ENCODE assay signal across 1 cellular context in the genomic region with DNA sequence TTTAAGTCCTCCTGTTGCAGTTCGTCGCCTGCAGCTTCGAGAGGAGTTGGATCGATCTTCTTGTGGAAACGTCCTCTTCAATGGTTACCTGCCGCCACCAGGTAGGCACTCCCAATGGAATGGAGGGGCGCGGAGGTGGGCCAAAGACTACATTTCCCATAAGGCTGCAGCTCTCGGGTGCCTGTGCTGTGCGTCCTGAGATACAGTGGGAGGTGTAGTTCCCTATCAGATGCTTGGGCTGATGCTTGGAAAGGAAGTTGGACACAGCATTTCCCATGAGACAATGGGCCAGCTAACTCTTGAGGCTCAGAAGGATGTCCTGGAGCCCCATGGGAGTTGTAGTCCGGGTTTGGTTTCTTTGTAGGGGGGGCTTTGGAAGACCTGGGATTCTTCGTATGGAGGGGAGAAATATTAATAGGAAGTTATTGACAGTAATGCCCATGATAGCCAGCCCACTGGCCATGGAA.
A peak's percentile ranks its signal among the peaks of the same experiment; 100 is the strongest.
TF ChIP-seq lines count a peak whose summit lies in the region.

No MANE protein-coding gene starts in this region.

TF ChIP-seq in K562, 482 proteins besides CTCF, POLR2A, EP300 and RAD21 (continued from another document and continues in another):
- TF ChIP-seq, protein P1, sequence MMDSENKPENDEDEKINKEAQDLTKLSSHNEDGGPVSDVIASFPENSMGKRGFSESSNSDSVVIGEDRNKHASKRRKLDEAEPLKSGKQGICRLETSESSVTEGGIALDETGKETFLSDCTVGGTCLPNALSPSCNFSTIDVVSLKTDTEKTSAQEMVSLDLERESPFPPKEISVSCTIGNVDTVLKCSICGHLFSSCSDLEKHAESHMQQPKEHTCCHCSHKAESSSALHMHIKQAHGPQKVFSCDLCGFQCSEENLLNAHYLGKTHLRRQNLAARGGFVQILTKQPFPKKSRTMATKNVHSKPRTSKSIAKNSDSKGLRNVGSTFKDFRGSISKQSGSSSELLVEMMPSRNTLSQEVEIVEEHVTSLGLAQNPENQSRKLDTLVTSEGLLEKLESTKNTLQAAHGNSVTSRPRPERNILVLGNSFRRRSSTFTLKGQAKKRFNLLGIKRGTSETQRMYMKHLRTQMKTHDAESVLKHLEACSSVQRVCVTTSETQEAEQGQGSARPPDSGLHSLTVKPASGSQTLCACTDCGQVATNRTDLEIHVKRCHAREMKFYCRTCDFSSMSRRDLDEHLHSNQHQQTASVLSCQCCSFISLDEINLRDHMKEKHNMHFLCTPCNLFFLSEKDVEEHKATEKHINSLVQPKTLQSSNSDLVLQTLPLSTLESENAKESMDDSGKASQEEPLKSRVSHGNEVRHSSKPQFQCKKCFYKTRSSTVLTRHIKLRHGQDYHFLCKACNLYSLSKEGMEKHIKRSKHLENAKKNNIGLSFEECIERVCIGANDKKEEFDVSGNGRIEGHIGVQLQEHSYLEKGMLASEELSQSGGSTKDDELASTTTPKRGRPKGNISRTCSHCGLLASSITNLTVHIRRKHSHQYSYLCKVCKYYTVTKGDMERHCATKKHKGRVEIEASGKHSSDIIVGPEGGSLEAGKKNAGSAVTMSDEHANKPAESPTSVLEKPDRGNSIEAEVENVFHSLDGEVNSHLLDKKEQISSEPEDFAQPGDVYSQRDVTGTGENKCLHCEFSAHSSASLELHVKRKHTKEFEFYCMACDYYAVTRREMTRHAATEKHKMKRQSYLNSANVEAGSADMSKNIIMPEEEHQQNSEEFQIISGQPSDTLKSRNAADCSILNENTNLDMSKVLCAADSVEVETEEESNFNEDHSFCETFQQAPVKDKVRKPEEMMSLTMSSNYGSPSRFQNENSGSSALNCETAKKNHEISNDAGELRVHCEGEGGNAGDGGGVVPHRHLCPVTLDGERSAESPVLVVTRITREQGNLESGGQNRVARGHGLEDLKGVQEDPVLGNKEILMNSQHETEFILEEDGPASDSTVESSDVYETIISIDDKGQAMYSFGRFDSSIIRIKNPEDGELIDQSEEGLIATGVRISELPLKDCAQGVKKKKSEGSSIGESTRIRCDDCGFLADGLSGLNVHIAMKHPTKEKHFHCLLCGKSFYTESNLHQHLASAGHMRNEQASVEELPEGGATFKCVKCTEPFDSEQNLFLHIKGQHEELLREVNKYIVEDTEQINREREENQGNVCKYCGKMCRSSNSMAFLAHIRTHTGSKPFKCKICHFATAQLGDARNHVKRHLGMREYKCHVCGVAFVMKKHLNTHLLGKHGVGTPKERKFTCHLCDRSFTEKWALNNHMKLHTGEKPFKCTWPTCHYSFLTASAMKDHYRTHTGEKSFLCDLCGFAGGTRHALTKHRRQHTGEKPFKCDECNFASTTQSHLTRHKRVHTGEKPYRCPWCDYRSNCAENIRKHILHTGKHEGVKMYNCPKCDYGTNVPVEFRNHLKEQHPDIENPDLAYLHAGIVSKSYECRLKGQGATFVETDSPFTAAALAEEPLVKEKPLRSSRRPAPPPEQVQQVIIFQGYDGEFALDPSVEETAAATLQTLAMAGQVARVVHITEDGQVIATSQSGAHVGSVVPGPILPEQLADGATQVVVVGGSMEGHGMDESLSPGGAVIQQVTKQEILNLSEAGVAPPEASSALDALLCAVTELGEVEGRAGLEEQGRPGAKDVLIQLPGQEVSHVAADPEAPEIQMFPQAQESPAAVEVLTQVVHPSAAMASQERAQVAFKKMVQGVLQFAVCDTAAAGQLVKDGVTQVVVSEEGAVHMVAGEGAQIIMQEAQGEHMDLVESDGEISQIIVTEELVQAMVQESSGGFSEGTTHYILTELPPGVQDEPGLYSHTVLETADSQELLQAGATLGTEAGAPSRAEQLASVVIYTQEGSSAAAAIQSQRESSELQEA (IDR thresholded peaks at IDR 0.05; ENCODE audit: low read depth): no peak
- TF ChIP-seq CHD2 (IDR thresholded peaks at IDR 0.05; ENCODE audit: low read depth, low read length): peak; percentile 58; the same call in 1 of the 2 replicates
- no peak for TF ChIP-seq ZNF780A (CRISPR knock-in tag; IDR thresholded peaks at IDR 0.05)
- TF ChIP-seq ZNF444 (CRISPR knock-in tag; IDR thresholded peaks at IDR 0.05): no peak
- no peak for TF ChIP-seq RBM14 (IDR thresholded peaks at IDR 0.05; ENCODE audit: borderline replicate concordance, insufficient read depth, low read depth, low read length)
- TF ChIP-seq, protein P2, sequence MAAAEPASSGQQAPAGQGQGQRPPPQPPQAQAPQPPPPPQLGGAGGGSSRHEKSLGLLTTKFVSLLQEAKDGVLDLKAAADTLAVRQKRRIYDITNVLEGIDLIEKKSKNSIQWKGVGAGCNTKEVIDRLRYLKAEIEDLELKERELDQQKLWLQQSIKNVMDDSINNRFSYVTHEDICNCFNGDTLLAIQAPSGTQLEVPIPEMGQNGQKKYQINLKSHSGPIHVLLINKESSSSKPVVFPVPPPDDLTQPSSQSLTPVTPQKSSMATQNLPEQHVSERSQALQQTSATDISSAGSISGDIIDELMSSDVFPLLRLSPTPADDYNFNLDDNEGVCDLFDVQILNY (CRISPR knock-in tag; IDR thresholded peaks at IDR 0.05): no peak
- no peak for TF ChIP-seq ZBTB1 (CRISPR knock-in tag; IDR thresholded peaks at IDR 0.05; ENCODE audit: borderline replicate concordance, low read depth)
- TF ChIP-seq NCOA2 (IDR thresholded peaks at IDR 0.05; ENCODE audit: partially characterized antibody in 2 of 2): no peak
- no peak for TF ChIP-seq MYBL2 (IDR thresholded peaks at IDR 0.05; ENCODE audit: low read depth)
- no peak for TF ChIP-seq MYBL2 (CRISPR knock-in tag; IDR thresholded peaks at IDR 0.05; ENCODE audit: borderline replicate concordance)
- no peak for TF ChIP-seq NFE2L1 (tag; IDR thresholded peaks at IDR 0.05; ENCODE audit: borderline replicate concordance, low read depth)
- TF ChIP-seq, protein P3, sequence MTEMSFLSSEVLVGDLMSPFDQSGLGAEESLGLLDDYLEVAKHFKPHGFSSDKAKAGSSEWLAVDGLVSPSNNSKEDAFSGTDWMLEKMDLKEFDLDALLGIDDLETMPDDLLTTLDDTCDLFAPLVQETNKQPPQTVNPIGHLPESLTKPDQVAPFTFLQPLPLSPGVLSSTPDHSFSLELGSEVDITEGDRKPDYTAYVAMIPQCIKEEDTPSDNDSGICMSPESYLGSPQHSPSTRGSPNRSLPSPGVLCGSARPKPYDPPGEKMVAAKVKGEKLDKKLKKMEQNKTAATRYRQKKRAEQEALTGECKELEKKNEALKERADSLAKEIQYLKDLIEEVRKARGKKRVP (CRISPR knock-in tag; IDR thresholded peaks at IDR 0.05): no peak
- 0 out of 2 replicates have a peak, but pooled peaks have one; percentile 40 for TF ChIP-seq ATF7 (IDR thresholded peaks at IDR 0.05)
- peak; percentile 69 for TF ChIP-seq CXXC5 (CRISPR knock-in tag; IDR thresholded peaks at IDR 0.05)
- no peak for TF ChIP-seq ZNF212 (CRISPR knock-in tag; IDR thresholded peaks at IDR 0.05)
- TF ChIP-seq SAFB (IDR thresholded peaks at IDR 0.05; ENCODE audit: borderline replicate concordance, low read depth, low read length): no peak
- no peak for TF ChIP-seq FOXP1 (CRISPR knock-in tag; IDR thresholded peaks at IDR 0.05)
- peak; percentile 29 for TF ChIP-seq E2F8 (IDR thresholded peaks at IDR 0.05; ENCODE audit: low read depth, partially characterized antibody)
- TF ChIP-seq TCF3 (CRISPR knock-in tag; IDR thresholded peaks at IDR 0.05): no peak
- peak; percentile 70 for TF ChIP-seq CREB1 (IDR thresholded peaks at IDR 0.05)
- no peak for TF ChIP-seq CREB1 (CRISPR knock-in tag; IDR thresholded peaks at IDR 0.05)
- TF ChIP-seq, protein P4, sequence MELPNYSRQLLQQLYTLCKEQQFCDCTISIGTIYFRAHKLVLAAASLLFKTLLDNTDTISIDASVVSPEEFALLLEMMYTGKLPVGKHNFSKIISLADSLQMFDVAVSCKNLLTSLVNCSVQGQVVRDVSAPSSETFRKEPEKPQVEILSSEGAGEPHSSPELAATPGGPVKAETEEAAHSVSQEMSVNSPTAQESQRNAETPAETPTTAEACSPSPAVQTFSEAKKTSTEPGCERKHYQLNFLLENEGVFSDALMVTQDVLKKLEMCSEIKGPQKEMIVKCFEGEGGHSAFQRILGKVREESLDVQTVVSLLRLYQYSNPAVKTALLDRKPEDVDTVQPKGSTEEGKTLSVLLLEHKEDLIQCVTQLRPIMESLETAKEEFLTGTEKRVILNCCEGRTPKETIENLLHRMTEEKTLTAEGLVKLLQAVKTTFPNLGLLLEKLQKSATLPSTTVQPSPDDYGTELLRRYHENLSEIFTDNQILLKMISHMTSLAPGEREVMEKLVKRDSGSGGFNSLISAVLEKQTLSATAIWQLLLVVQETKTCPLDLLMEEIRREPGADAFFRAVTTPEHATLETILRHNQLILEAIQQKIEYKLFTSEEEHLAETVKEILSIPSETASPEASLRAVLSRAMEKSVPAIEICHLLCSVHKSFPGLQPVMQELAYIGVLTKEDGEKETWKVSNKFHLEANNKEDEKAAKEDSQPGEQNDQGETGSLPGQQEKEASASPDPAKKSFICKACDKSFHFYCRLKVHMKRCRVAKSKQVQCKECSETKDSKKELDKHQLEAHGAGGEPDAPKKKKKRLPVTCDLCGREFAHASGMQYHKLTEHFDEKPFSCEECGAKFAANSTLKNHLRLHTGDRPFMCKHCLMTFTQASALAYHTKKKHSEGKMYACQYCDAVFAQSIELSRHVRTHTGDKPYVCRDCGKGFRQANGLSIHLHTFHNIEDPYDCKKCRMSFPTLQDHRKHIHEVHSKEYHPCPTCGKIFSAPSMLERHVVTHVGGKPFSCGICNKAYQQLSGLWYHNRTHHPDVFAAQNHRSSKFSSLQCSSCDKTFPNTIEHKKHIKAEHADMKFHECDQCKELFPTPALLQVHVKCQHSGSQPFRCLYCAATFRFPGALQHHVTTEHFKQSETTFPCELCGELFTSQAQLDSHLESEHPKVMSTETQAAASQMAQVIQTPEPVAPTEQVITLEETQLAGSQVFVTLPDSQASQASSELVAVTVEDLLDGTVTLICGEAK (IDR thresholded peaks at IDR 0.05): peak; percentile 83
- TF ChIP-seq, protein P4 (CRISPR knock-in tag; IDR thresholded peaks at IDR 0.05): no peak
- TF ChIP-seq HEY1 (CRISPR knock-in tag; IDR thresholded peaks at IDR 0.05; ENCODE audit: borderline replicate concordance): no peak
- TF ChIP-seq ZNF121 (CRISPR knock-in tag; conservative IDR thresholded peaks at IDR 0.05): no peak
- no peak for TF ChIP-seq ATF6 (CRISPR knock-in tag; IDR thresholded peaks at IDR 0.05)
- no peak for TF ChIP-seq HMG20B (CRISPR knock-in tag; IDR thresholded peaks at IDR 0.05)
- no peak for TF ChIP-seq CBX3 (IDR thresholded peaks at IDR 0.05; ENCODE audit: borderline replicate concordance in 1 of 2, low read length in 2 of 2)
- TF ChIP-seq ZEB2 (IDR thresholded peaks at IDR 0.05): 0 out of 2 replicates have a peak, but pooled peaks have one; percentile 10
- no peak for TF ChIP-seq ZNF589 (CRISPR knock-in tag; IDR thresholded peaks at IDR 0.05; ENCODE audit: low read depth)
- TF ChIP-seq POLR2AphosphoS5 (IDR thresholded peaks at IDR 0.05; ENCODE audit: control insufficient read depth, insufficient read depth, low read depth, low read length): no peak
